ENCODE assay signal across 8 cellular contexts in the genomic region with DNA sequence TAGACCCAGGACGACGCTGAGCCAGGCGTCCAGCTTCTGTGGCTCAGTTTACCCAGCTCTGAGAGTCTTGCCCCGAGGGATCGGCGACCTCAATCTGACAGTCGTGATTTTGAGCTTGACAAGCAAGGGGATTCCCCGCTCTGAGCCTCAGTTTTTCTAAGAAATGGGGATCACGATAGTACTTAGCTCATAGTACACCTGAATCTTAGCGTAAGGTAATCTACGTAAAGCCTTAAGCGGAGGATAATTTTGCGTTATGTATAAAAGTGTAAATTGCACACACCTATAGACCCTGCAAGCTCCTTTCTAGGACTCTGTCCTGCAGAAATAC. TPM values are rescaled to one million over a fixed set of nuclear protein-coding genes. Genes with fewer than 3 reads are reported as not detected.
DNase-seq lines count a peak whose midpoint lies in the region; FAIRE-seq and TF ChIP-seq lines count a peak whose summit lies in the region.

No MANE protein-coding gene starts in this region.

- H3K4me1 ChIP-seq in H1 (replicated peaks in 1 of 4; ENCODE audit: control insufficient read depth in 3 of 4, insufficient read depth in 4 of 4, low read length in 3 of 4) (peaks cover 2 to 4% (median 3%) of the 10 kb centered on the region in 4 experiments; a peak in 4 of 7 replicates), parathyroid adenoma (peaks cover 5% of the 10 kb centered on the region)

- DNase-seq in GM12865 (ENCODE audit: low read depth) (no peak), H1 (ENCODE audit: low read depth in 1 of 2, low spot score in 2 of 2) (no peak), NCI-H146 treated with DMSO at 0.1 percent for 48 hours (lab: John Stamatoyannopoulos, UW; ENCODE audit: unreplicated experiment) (no peak), caudate nucleus (lab: John Stamatoyannopoulos, UW) (no peak), T-helper 9 cell (no peak)
- DNase-seq in activated effector memory CD4-positive, alpha-beta T cell treated with Interleukin-2 at 50 U/mL for 16 hours, result no peak

- H3K27me3 ChIP-seq in H1 (replicated peaks in 1 of 4; ENCODE audit: control insufficient read depth in 3 of 4, extremely low read depth in 1 of 4, insufficient read depth in 3 of 4, low read length in 3 of 4) (no peaks in the 10 kb centered on the region), parathyroid adenoma (ENCODE audit: control insufficient read depth, insufficient read depth, low read length) (no peaks in the 10 kb centered on the region)

- H3K36me3 ChIP-seq in H1 (ENCODE audit: control insufficient read depth in 2 of 4, insufficient read depth in 4 of 4, low read length in 3 of 4) (peaks cover 9 to 28% (median 16%) of the 10 kb centered on the region in 4 experiments; a peak in 7 of 8 replicates), parathyroid adenoma (ENCODE audit: control insufficient read depth, insufficient read depth, low read length) (no peaks in the 10 kb centered on the region)

- no peak overlapping the region for H2AK5ac ChIP-seq in H1 (ENCODE audit: low read depth, low read length)

- POLR2A ChIA-PET in H1 (lab: Charles Lee; ENCODE audit: partially characterized antibody), result interaction anchor here (0.9 to 3.0 kb wide), 5 partner anchors 11 to 112 kb away, joined by 3 to 13 read pairs (median 5); no protein-coding TSS in a partner anchor

- FAIRE-seq in H1 (lab: Jason Lieb, UNC), result no peak

- CTCF ChIA-PET in H1 (lab: Charles Lee; ENCODE audit: partially characterized antibody), result interaction anchor here (0.8 to 3.6 kb wide), 11 partner anchors 9 to 271 kb away, joined by 3 to 18 read pairs (median 4); no protein-coding TSS in a partner anchor

- no peak overlapping the region for H3K4ac ChIP-seq in H1 (replicated peaks; ENCODE audit: insufficient read length, low read depth, low read length)

- no peak overlapping the region for H2BK12ac ChIP-seq in H1 (ENCODE audit: low read depth, low read length)

- H3K4me2 ChIP-seq in H1 (ENCODE audit: insufficient read depth in 1 of 2, low read depth in 2 of 2, low read length in 2 of 2), result peak overlapping the region; percentile 94 to 97
- H3K4me2 ChIP-seq in parathyroid adenoma (ENCODE audit: low read length), result peak overlapping the region; percentile 91

- H2BK20ac ChIP-seq in H1 (ENCODE audit: low read length), result no peak overlapping the region

- H4K91ac ChIP-seq in H1 (replicated peaks; ENCODE audit: insufficient read length, low read length), result no peak overlapping the region

- no peaks in the 10 kb centered on the region for H3K36me3 Mint-ChIP-seq in IgD-negative memory B cell

- WGBS in H1 (ENCODE audit: extremely low coverage in 1 of 2, insufficient coverage in 1 of 2, insufficient read length in 1 of 2, insufficient replicate concordance in 2 of 2, low coverage in 1 of 2, low lambda C conversion rate in 2 of 2, missing lambda C conversion rate in 1 of 2), 2 experiments, result 7% methylated on average over 6 of the region's 13 CpGs; no CpG with 5 or more reads in 1 of the 2 experiments

- peak overlapping the region; percentile 48 for H2BK120ac ChIP-seq in H1 (replicated peaks; ENCODE audit: low read depth, low read length)

- no peaks in the 10 kb centered on the region for H3K9me3 Mint-ChIP-seq in IgD-negative memory B cell

- peaks cover 5% of the 10 kb centered on the region; the same call in 1 of the 2 replicates for H3K23me2 ChIP-seq in H1 (ENCODE audit: low read depth, low read length)

- H2BK5ac ChIP-seq in H1 (ENCODE audit: low read depth, low read length), result no peak overlapping the region

- TF ChIP-seq RAD21 in H1 (IDR thresholded peaks at IDR 0.05 in 1 of 2, conservative IDR thresholded peaks at IDR 0.05 in 1 of 2; ENCODE audit: low read depth in 2 of 2, low read length in 2 of 2), result no peak

- H3K27ac ChIP-seq in H1 (ENCODE audit: low read depth, low read length), result no peak overlapping the region
- no peak overlapping the region for H3K27ac ChIP-seq in parathyroid adenoma
- H3K27ac ChIP-seq in caudate nucleus (ENCODE audit: low read depth, low read length), result no peak overlapping the region

- TF ChIP-seq POLR2A in H1 (IDR thresholded peaks at IDR 0.05; ENCODE audit: control extremely low read depth in 1 of 2, low read depth in 2 of 2, low read length in 2 of 2), result no peak

- no peaks in the 10 kb centered on the region for H3K27me3 Mint-ChIP-seq in IgD-negative memory B cell

- H3K9ac ChIP-seq in H1 (replicated peaks in 1 of 4; ENCODE audit: extremely low read depth in 1 of 4, low read depth in 3 of 4, low read length in 3 of 4) (peak overlapping the region; percentile 26 to 68 (median 52); a peak in 5 of 7 replicates), parathyroid adenoma (no peak overlapping the region)

- H3K79me1 ChIP-seq in H1 (ENCODE audit: low read depth, low read length), result no peaks in the 10 kb centered on the region

- H3K23ac ChIP-seq in H1 (ENCODE audit: insufficient read length), result no peak overlapping the region

- peak overlapping the region; percentile 21 for H4K5ac ChIP-seq in H1 (ENCODE audit: insufficient read length, low read depth, low read length)

- H3K4me3 ChIP-seq in GM12865 (ENCODE audit: low read depth, low read length) (peak overlapping the region; percentile 89), H1 (ENCODE audit: extremely low read depth in 1 of 4, insufficient read depth in 2 of 4, low read depth in 3 of 4, low read length in 4 of 4) (peak overlapping the region; percentile 80 to 87 (median 81)), parathyroid adenoma (ENCODE audit: low read depth, low read length) (peak overlapping the region; percentile 72)

- H2BK15ac ChIP-seq in H1 (ENCODE audit: low read length), result no peak overlapping the region; the same call in 1 of the 2 replicates

- H3K4me1 Mint-ChIP-seq in IgD-negative memory B cell, result peaks cover 9 to 25% (median 18%) of the 10 kb centered on the region in 3 donors

- TF ChIP-seq EP300 in H1 (IDR thresholded peaks at IDR 0.05; ENCODE audit: borderline replicate concordance in 1 of 2, low read depth in 2 of 2, low read length in 2 of 2), result no peak

- H3K79me2 ChIP-seq in H1 (ENCODE audit: control insufficient read depth in 1 of 2, insufficient read depth in 2 of 2, low read length in 2 of 2) (peaks cover 0 to 6% of the 10 kb centered on the region in 2 experiments; a peak in 1 of 4 replicates), parathyroid adenoma (peaks cover 2% of the 10 kb centered on the region)

- no peaks in the 10 kb centered on the region for H3K9me3 ChIP-seq in H1 (ENCODE audit: insufficient read depth in 2 of 2, low read depth in 1 of 2, low read length in 1 of 2)
- H3K9me3 ChIP-seq in parathyroid adenoma (ENCODE audit: control insufficient read depth, low read length), result no peaks in the 10 kb centered on the region

- no peak overlapping the region for H3K14ac ChIP-seq in H1 (ENCODE audit: insufficient read length)

- peak overlapping the region; percentile 81 to 97 (median 97) for H3K27ac Mint-ChIP-seq in IgD-negative memory B cell

- H4K8ac ChIP-seq in H1 (ENCODE audit: extremely low read depth, insufficient read depth, low read length), result no peak overlapping the region

- H3K56ac ChIP-seq in H1 (replicated peaks; ENCODE audit: insufficient read length, low read depth, low read length), result peak overlapping the region; percentile 63

- H3K18ac ChIP-seq in H1 (ENCODE audit: extremely low read depth, low read length), result no peak overlapping the region

- peak overlapping the region; percentile 88 for H2AFZ ChIP-seq in H1 (ENCODE audit: low read length)
- H2AFZ ChIP-seq in parathyroid adenoma, result peak overlapping the region; percentile 74

- TF ChIP-seq CTCF in GM12865 (IDR thresholded peaks at IDR 0.05; ENCODE audit: insufficient read depth, low read depth, low read length, missing control alignments) (no peak), H1 (IDR thresholded peaks at IDR 0.05; ENCODE audit: control extremely low read depth in 1 of 3, insufficient read depth in 1 of 3, low read depth in 1 of 3, low read length in 3 of 3) (no peak), parathyroid adenoma (IDR thresholded peaks at IDR 0.05) (no peak)

- H4K20me1 ChIP-seq in H1 (replicated peaks in 1 of 2; ENCODE audit: control insufficient read depth in 1 of 2, insufficient read depth in 2 of 2, low read length in 2 of 2), result peaks cover 0 to 2% of the 10 kb centered on the region in 2 experiments

- peak overlapping the region; percentile 91 to 98 (median 96) for H3K4me3 Mint-ChIP-seq in IgD-negative memory B cell

TF ChIP-seq in H1, 55 proteins besides CTCF, POLR2A, EP300 and RAD21:
- TF ChIP-seq SRF (IDR thresholded peaks at IDR 0.05; ENCODE audit: low read depth, low read length), result no peak
- TF ChIP-seq SIN3A (conservative IDR thresholded peaks at IDR 0.05 in 1 of 2, IDR thresholded peaks at IDR 0.05 in 1 of 2; ENCODE audit: low read depth in 1 of 2, low read length in 2 of 2), result peak; percentile 87 to 94; a peak in 3 of 4 replicates
- peak; percentile 53 for TF ChIP-seq SAP30 (IDR thresholded peaks at IDR 0.05; ENCODE audit: insufficient read depth, insufficient replicate concordance, low read length)
- no peak for TF ChIP-seq RXRA (IDR thresholded peaks at IDR 0.05; ENCODE audit: insufficient read depth, low read depth, low read length)
- TF ChIP-seq CTBP2 (IDR thresholded peaks at IDR 0.05; ENCODE audit: borderline replicate concordance, insufficient read depth, insufficient read length, low read length), result peak; percentile 53
TF ChIP-seq in H1: peak in this region for 3.

RNA-seq across cellular contexts. Expression of a gene that starts 0.3 kb away (rescaled TPM):
- 2.6 TPM for polyA plus RNA-seq in IgD-negative memory B cell
- total RNA-seq in H1 (2021; fragmentation: NEBNext Ultra II Directional; extraction: Animal tissue kit (Norgen Biotek cat#: 25700)), result 15.7 and 17.0 TPM in 2 replicates
- polyA plus RNA-seq in H1 (2011; rRNA removed), result 20.9 and 21.5 TPM in 2 replicates
- polyA plus RNA-seq in H1 (2011; cell fraction: cytosol; rRNA removed), result 14.7 TPM
- 20.3 TPM for polyA plus RNA-seq in H1 (2011; cell fraction: nucleus; rRNA removed)
- polyA plus RNA-seq in H1 (2012, experiment 1 of 2), result 13.6 to 17.0 TPM (median 14.5 TPM) in 4 replicates
- polyA plus RNA-seq in H1 (2012, experiment 2 of 2), result 12.2 TPM
- polyA plus RNA-seq in H1 (2013, experiment 1 of 2), result 14.5 TPM
- polyA plus RNA-seq in H1 (2013, experiment 2 of 2), result 16.0 TPM
- 11.4 and 17.2 TPM in 2 replicates for polyA minus RNA-seq in H1 (2011; rRNA and poly(A)+ RNA removed)
- 5.5 TPM for polyA minus RNA-seq in H1 (2011; cell fraction: cytosol; rRNA and poly(A)+ RNA removed)
- 14.6 TPM for polyA minus RNA-seq in H1 (2011; cell fraction: nucleus; rRNA and poly(A)+ RNA removed)

RNA-seq across cellular contexts. Expression of a gene that starts 0.6 kb away (rescaled TPM):
- 21.7 TPM for polyA plus RNA-seq in IgD-negative memory B cell
- 17.1 and 18.5 TPM in 2 replicates for total RNA-seq in H1 (2021; fragmentation: NEBNext Ultra II Directional; extraction: Animal tissue kit (Norgen Biotek cat#: 25700))
- polyA plus RNA-seq in H1 (2011; rRNA removed), result 12.9 and 14.5 TPM in 2 replicates
- 15.4 TPM for polyA plus RNA-seq in H1 (2011; cell fraction: cytosol; rRNA removed)
- 14.1 TPM for polyA plus RNA-seq in H1 (2011; cell fraction: nucleus; rRNA removed)
- 19.3 to 22.5 TPM (median 21.5 TPM) in 4 replicates for polyA plus RNA-seq in H1 (2012, experiment 1 of 2)
- 24.4 TPM for polyA plus RNA-seq in H1 (2012, experiment 2 of 2)
- polyA plus RNA-seq in H1 (2013, experiment 1 of 2), result 13.2 TPM
- polyA plus RNA-seq in H1 (2013, experiment 2 of 2), result 14.4 TPM
- polyA minus RNA-seq in H1 (2011; rRNA and poly(A)+ RNA removed), result 11.6 and 14.7 TPM in 2 replicates
- 11.4 TPM for polyA minus RNA-seq in H1 (2011; cell fraction: cytosol; rRNA and poly(A)+ RNA removed)
- 16.3 TPM for polyA minus RNA-seq in H1 (2011; cell fraction: nucleus; rRNA and poly(A)+ RNA removed)
